In the genomic region with DNA sequence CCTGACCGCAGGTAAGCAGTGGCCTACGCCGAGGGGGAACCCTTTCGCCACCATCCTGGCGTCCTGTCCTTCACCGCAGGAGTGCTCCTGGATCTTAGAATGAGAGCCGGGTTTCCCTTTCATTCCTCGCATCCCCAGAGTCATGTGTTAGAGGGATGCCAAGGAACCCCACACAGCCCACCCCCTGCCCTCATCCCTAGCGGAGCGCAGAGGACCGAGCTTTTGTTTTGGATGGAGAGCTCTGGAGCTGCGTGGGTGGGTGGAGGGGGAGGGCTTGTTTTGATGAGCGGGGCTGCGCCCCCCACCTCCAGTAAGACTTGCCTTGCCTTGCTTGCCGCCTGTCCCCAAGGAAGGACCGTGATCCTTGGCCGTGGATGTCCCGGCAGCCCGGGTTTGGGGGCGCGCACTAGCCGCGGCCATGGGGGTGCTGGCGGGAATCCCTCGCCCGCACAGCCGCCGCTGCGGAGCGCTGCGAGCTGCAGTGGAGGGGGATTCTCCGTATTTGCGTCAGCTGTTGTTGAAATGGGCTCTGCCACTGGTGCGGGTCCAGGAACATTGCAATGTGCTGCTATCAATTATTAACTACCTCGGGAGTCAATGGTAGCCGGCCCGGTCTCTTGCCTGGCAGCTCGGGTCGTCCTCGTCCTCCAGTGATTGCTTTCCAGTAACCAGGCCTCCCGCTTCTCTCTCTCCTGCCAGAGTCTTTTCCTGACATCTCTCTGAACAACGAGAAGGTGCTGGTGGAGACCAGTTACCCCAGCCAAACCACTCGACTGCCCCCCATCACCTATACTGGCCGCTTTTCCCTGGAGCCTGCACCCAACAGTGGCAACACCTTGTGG, we compare ENCODE assay signal across 8 cellular contexts. TPM values are rescaled to one million over a fixed set of nuclear protein-coding genes. Genes with fewer than 3 reads are reported as not detected.
DNase-seq lines count a peak whose midpoint lies in the region; ATAC-seq and TF ChIP-seq lines count a peak whose summit lies in the region.

No MANE protein-coding gene starts in this region.

- H3K79me2 ChIP-seq in OCI-LY7 (ENCODE audit: insufficient read depth, low read depth, low read length): no peaks in the 10 kb centered on the region

- H3K4me1 Mint-ChIP-seq in MCF 10A (ENCODE audit: insufficient read depth, unreplicated experiment) (peaks cover 46% of the 10 kb centered on the region), mesothelial cell of epicardium (peaks cover 20% of the 10 kb centered on the region), type B pancreatic cell (ENCODE audit: unreplicated experiment) (peaks cover 25% of the 10 kb centered on the region)

- POLR2A ChIA-PET in OCI-LY7 (lab: Charles Lee): interaction anchor here (0.6 to 0.7 kb wide), 4 partner anchors 65 to 1591 kb away, joined by 3 to 4 read pairs (median 4); no protein-coding TSS in a partner anchor
- POLR2A ChIA-PET in MCF 10A (lab: Yijun Ruan, JAX): interaction anchor here (0.7 to 15.2 kb wide), 24 partner anchors 9 to 908 kb away, joined by 3 to 626 read pairs (median 11); a partner anchor contains a TSS

- intact Hi-C loops in OCI-LY7 (cut with micrococcal nuclease; ENCODE audit: unreplicated experiment) (no loop called here), MCF 10A (cut with micrococcal nuclease) (no loop called here)

- H4K20me1 ChIP-seq in OCI-LY7 (ENCODE audit: insufficient read depth, low read length): no peaks in the 10 kb centered on the region

- H3K36me3 Mint-ChIP-seq in MCF 10A (ENCODE audit: insufficient read depth, unreplicated experiment): peaks cover 74% of the 10 kb centered on the region
- peaks cover 22% of the 10 kb centered on the region for H3K36me3 Mint-ChIP-seq in mesothelial cell of epicardium
- H3K36me3 Mint-ChIP-seq in type B pancreatic cell: peaks cover 25% of the 10 kb centered on the region

- peak; percentile 1 for DNase-seq in DMS79 (lab: John Stamatoyannopoulos, UW)
- DNase-seq in OCI-LY7 (ENCODE audit: low spot score): no peak
- DNase-seq in MCF 10A (ENCODE audit: unreplicated experiment): peak; percentile 42
- DNase-seq in mesothelial cell of epicardium (ENCODE audit: low spot score in 2 of 2, unreplicated experiment in 2 of 2): no peak
- no peak for DNase-seq in type B pancreatic cell (ENCODE audit: extremely low spot score, unreplicated experiment)
- no peak for DNase-seq in mesenteric fat pad (ENCODE audit: low spot score)
- no peak for DNase-seq in dedifferentiated amniotic fluid mesenchymal stem cell (ENCODE audit: extremely low spot score)

- CTCF ChIA-PET in OCI-LY7 (lab: Charles Lee; ENCODE audit: unreplicated experiment) (interaction anchor here (0.6 kb wide), 1 partner anchor 25 kb away, joined by 3 read pairs; no protein-coding TSS in a partner anchor), MCF 10A (lab: Yijun Ruan, JAX) (interaction anchor here (0.6 to 11.4 kb wide), 12 partner anchors 10 to 83 kb away, joined by 3 to 268 read pairs (median 15); a partner anchor contains a TSS)

- H3K9me3 Mint-ChIP-seq in MCF 10A (ENCODE audit: unreplicated experiment) (no peaks in the 10 kb centered on the region), mesothelial cell of epicardium (no peaks in the 10 kb centered on the region), type B pancreatic cell (no peaks in the 10 kb centered on the region)

- ATAC-seq in HG02571 (IDR thresholded peaks at IDR 0.05; ENCODE audit: unreplicated experiment): no peak

- no peaks in the 10 kb centered on the region for H3K9me3 ChIP-seq in OCI-LY7 (ENCODE audit: low read length)

- H2AFZ ChIP-seq in OCI-LY7 (ENCODE audit: low read length): no peak overlapping the region

- no peaks in the 10 kb centered on the region for H3K36me3 ChIP-seq in OCI-LY7 (ENCODE audit: insufficient read depth, low read length)

- BruUV-seq in OCI-LY7 (replicated peaks; lab: Mats Ljungman, UMichigan) (no TSS peak), MCF 10A (replicated peaks; lab: Mats Ljungman, UMichigan) (no TSS peak)

- H3K27ac Mint-ChIP-seq in MCF 10A (ENCODE audit: low read depth, unreplicated experiment) (peak overlapping the region; percentile 93), mesothelial cell of epicardium (peak overlapping the region; percentile 80), type B pancreatic cell (peak overlapping the region; percentile 97)

- TF ChIP-seq CTCF in OCI-LY7 (conservative IDR thresholded peaks at IDR 0.05; ENCODE audit: low read length): no peak
- no peak for TF ChIP-seq CTCF in MCF 10A (IDR thresholded peaks at IDR 0.05; ENCODE audit: unreplicated experiment)
- no peak for TF ChIP-seq CTCF in mesothelial cell of epicardium (IDR thresholded peaks at IDR 0.05; ENCODE audit: unreplicated experiment)
- TF ChIP-seq CTCF in type B pancreatic cell (conservative IDR thresholded peaks at IDR 0.05): no peak

- H3K9me2 ChIP-seq in OCI-LY7 (ENCODE audit: insufficient read depth, low read length): no peaks in the 10 kb centered on the region

- H3K27ac ChIP-seq in OCI-LY7 (ENCODE audit: low read depth, low read length, poor library complexity, severe bottlenecking): no peak overlapping the region

- H3K4me1 ChIP-seq in OCI-LY7 (ENCODE audit: insufficient read depth, low read length, poor library complexity, severe bottlenecking): peaks cover 16% of the 10 kb centered on the region

- H3K27me3 Mint-ChIP-seq in MCF 10A (ENCODE audit: insufficient read depth, unreplicated experiment) (peaks cover 20% of the 10 kb centered on the region), mesothelial cell of epicardium (ENCODE audit: low read depth) (peaks cover 26% of the 10 kb centered on the region), type B pancreatic cell (peaks cover 46% of the 10 kb centered on the region)

- H3K4me3 Mint-ChIP-seq in MCF 10A (ENCODE audit: unreplicated experiment): peak overlapping the region; percentile 78
- H3K4me3 Mint-ChIP-seq in mesothelial cell of epicardium: peak overlapping the region; percentile 79
- peak overlapping the region; percentile 91 for H3K4me3 Mint-ChIP-seq in type B pancreatic cell

- H3K4me2 ChIP-seq in OCI-LY7 (ENCODE audit: low read length): peak overlapping the region; percentile 91

- peak overlapping the region; percentile 74 for H3K4me3 ChIP-seq in OCI-LY7 (ENCODE audit: low read depth, low read length, poor library complexity, severe bottlenecking)

RNA-seq across cellular contexts. Expression of a gene that starts 1.0 kb away (rescaled TPM):
- total RNA-seq in OCI-LY7 (2014; rRNA removed; shearing (Covaris generic)): 0.10 and 0.13 TPM in 2 replicates
- total RNA-seq in OCI-LY7 (2022): 0.79 and 1.1 TPM in 2 replicates
- 92.3 and 189 TPM in 2 replicates for total RNA-seq in MCF 10A (2022)
- 701 to 737 TPM (median 733 TPM) in 3 replicates for total RNA-seq in mesothelial cell of epicardium
- 64.4 and 283 TPM in 2 replicates for total RNA-seq in type B pancreatic cell (ENCODE audit: low replicate concordance)
- 639 TPM for total RNA-seq in mesenteric fat pad

RNA-seq across cellular contexts. Expression of a gene that starts 27.4 kb away (rescaled TPM):
- 3.9 and 5.4 TPM in 2 replicates for total RNA-seq in OCI-LY7 (2014; rRNA removed; shearing (Covaris generic))
- 5.1 and 6.5 TPM in 2 replicates for total RNA-seq in OCI-LY7 (2022)
- 0.77 and 0.81 TPM in 2 replicates for total RNA-seq in MCF 10A (2022)
- total RNA-seq in mesothelial cell of epicardium: 14.2 to 19.7 TPM (median 15.6 TPM) in 3 replicates
- 7.8 and 31.0 TPM in 2 replicates for total RNA-seq in type B pancreatic cell (ENCODE audit: low replicate concordance)
- total RNA-seq in mesenteric fat pad: 2.6 TPM

Comparison
In these comparisons a context has a peak if more than half of its experiments do, and no peak if none do; other contexts are left out.
1. DNase-seq: peak in DMS79 (single experiment) and MCF 10A (single experiment); none in OCI-LY7 (single experiment), mesothelial cell of epicardium (0 of 2), type B pancreatic cell (single experiment), mesenteric fat pad (single experiment) and dedifferentiated amniotic fluid mesenchymal stem cell (single experiment).
2. RNA of a gene that starts 1.0 kb away (total RNA-seq): 701 to 737 TPM in mesothelial cell of epicardium, 639 TPM in mesenteric fat pad (single experiment), 92.3 to 189 TPM in MCF 10A and 64.4 to 283 TPM in type B pancreatic cell; 0.10 to 1.1 TPM in OCI-LY7; every median in the first group is over 10 times any median in the second.
3. Peak in every context shown above with its lines, with median percentiles within 50 percentile points of each other: H3K27ac Mint-ChIP-seq and H3K4me3 Mint-ChIP-seq.